1 cellular context compared by ENCODE assay signal in the genomic region with DNA sequence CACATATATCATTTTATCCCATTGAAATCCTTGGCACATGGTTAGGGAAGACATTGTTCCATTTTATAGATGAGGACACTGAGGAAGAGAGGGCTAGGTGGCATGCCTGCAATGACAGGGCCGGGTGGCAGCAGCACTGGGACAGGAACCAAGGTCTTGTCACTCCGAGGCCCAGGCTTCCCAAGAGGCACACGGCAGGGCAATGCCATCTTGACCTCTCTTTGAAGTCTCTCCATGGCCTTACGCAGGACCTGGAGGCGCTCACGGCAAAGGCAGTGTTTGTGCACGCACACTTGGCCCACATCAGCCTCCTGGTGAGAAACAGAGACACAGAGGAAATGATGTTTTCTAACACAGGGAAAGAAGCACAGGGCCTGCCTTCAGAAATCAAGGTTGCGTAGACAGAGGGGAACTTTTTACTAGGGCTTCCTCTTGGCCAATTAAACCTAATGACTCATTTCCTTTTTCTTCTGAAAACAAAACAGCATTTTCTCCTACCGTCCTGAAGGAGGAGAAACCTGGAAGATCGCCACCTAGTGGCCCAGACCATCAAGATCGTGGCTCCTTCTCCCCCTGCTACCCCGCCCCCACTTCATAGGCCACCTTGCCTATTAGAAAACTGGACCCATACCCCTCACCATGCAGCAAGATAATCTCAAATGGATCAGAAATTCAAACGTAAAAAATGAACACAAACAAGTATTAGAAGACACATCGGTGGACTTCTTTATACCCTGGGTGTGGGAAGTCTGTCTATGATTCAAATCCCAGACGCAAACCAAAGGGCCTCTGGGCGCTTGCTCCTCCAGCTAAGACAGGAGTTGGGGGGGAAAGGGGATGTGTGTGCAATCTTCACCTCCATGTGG.
TF ChIP-seq lines count a peak whose summit lies in the region.

No MANE protein-coding gene starts in this region.

TF ChIP-seq in HEK293, 187 proteins besides CTCF, POLR2A, EP300 and RAD21 (continued from another document and continues in another):
- TF ChIP-seq ZSCAN4 (tag by site-specific recombination; IDR thresholded peaks at IDR 0.05) (no peak), ZNF221 (tag by site-specific recombination; IDR thresholded peaks at IDR 0.05; ENCODE audit: borderline replicate concordance) (no peak), ZNF560 (tag by site-specific recombination; IDR thresholded peaks at IDR 0.05; ENCODE audit: borderline replicate concordance) (no peak), ZNF114 (tag by site-specific recombination; IDR thresholded peaks at IDR 0.05) (no peak), ZNF555 (tag by site-specific recombination; conservative IDR thresholded peaks at IDR 0.05) (no peak), ZNF366 (tag by site-specific recombination; conservative IDR thresholded peaks at IDR 0.05) (peak; percentile 87), ZNF624 (tag by site-specific recombination; IDR thresholded peaks at IDR 0.05) (no peak), TRIM28 (IDR thresholded peaks at IDR 0.05; ENCODE audit: borderline replicate concordance, low read length) (peak; percentile 90), HOXC10 (CRISPR knock-in tag; IDR thresholded peaks at IDR 0.05) (no peak), PRDM1 (tag by site-specific recombination; IDR thresholded peaks at IDR 0.05) (peak; percentile 85), ZNF350 (tag by site-specific recombination; IDR thresholded peaks at IDR 0.05) (no peak), ZNF629 (tag by site-specific recombination; IDR thresholded peaks at IDR 0.05) (peak; percentile 63), ZNF26 (tag by site-specific recombination; IDR thresholded peaks at IDR 0.05) (no peak), KLF9 (tag by site-specific recombination; IDR thresholded peaks at IDR 0.05; ENCODE audit: low read depth) (peak; percentile 42; the same call in 1 of the 2 replicates), ZNF398 (tag by site-specific recombination; IDR thresholded peaks at IDR 0.05) (no peak), ZNF280C (tag by site-specific recombination; IDR thresholded peaks at IDR 0.05) (no peak), ZNF639 (tag by site-specific recombination; IDR thresholded peaks at IDR 0.05) (no peak), ZNF394 (tag by site-specific recombination; IDR thresholded peaks at IDR 0.05; ENCODE audit: borderline replicate concordance) (0 out of 2 replicates have a peak, but pooled peaks have one; percentile 30), ZNF335 (tag by site-specific recombination; conservative IDR thresholded peaks at IDR 0.05) (peak; percentile 39; the same call in 1 of the 2 replicates), ZNF175 (tag by site-specific recombination; IDR thresholded peaks at IDR 0.05) (no peak), ZNF768 (tag by site-specific recombination; IDR thresholded peaks at IDR 0.05) (no peak), ZBTB48 (tag by site-specific recombination; IDR thresholded peaks at IDR 0.05) (no peak), AEBP2 (tag by site-specific recombination; IDR thresholded peaks at IDR 0.05; ENCODE audit: borderline replicate concordance) (no peak), ZNF354C (tag by site-specific recombination; IDR thresholded peaks at IDR 0.05; ENCODE audit: borderline replicate concordance, low read depth) (no peak), ZNF571 (tag by site-specific recombination; IDR thresholded peaks at IDR 0.05) (no peak), ZNF184 (tag by site-specific recombination; IDR thresholded peaks at IDR 0.05) (0 out of 2 replicates have a peak, but pooled peaks have one; percentile 40), ZNF146 (tag by site-specific recombination; IDR thresholded peaks at IDR 0.05) (no peak), ZNF660 (tag by site-specific recombination; IDR thresholded peaks at IDR 0.05) (0 out of 2 replicates have a peak, but pooled peaks have one; percentile 50)
- TF ChIP-seq, protein P1, sequence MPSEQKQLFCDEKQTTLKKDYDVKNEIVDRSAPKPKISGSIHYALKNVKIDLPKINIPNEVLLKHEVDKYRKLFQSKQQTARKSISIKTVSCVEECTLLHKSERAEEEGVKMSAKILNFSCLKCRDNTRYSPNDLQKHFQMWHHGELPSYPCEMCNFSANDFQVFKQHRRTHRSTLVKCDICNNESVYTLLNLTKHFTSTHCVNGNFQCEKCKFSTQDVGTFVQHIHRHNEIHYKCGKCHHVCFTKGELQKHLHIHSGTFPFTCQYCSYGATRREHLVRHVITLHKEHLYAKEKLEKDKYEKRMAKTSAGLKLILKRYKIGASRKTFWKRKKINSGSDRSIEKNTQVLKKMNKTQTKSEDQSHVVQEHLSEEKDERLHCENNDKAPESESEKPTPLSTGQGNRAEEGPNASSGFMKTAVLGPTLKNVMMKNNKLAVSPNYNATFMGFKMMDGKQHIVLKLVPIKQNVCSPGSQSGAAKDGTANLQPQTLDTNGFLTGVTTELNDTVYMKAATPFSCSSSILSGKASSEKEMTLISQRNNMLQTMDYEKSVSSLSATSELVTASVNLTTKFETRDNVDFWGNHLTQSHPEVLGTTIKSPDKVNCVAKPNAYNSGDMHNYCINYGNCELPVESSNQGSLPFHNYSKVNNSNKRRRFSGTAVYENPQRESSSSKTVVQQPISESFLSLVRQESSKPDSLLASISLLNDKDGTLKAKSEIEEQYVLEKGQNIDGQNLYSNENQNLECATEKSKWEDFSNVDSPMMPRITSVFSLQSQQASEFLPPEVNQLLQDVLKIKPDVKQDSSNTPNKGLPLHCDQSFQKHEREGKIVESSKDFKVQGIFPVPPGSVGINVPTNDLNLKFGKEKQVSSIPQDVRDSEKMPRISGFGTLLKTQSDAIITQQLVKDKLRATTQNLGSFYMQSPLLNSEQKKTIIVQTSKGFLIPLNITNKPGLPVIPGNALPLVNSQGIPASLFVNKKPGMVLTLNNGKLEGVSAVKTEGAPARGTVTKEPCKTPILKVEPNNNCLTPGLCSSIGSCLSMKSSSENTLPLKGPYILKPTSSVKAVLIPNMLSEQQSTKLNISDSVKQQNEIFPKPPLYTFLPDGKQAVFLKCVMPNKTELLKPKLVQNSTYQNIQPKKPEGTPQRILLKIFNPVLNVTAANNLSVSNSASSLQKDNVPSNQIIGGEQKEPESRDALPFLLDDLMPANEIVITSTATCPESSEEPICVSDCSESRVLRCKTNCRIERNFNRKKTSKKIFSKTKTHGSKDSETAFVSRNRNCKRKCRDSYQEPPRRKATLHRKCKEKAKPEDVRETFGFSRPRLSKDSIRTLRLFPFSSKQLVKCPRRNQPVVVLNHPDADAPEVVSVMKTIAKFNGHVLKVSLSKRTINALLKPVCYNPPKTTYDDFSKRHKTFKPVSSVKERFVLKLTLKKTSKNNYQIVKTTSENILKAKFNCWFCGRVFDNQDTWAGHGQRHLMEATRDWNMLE (tag by site-specific recombination; conservative IDR thresholded peaks at IDR 0.05; ENCODE audit: low read depth), result peak; percentile 72
- TF ChIP-seq, protein P2, sequence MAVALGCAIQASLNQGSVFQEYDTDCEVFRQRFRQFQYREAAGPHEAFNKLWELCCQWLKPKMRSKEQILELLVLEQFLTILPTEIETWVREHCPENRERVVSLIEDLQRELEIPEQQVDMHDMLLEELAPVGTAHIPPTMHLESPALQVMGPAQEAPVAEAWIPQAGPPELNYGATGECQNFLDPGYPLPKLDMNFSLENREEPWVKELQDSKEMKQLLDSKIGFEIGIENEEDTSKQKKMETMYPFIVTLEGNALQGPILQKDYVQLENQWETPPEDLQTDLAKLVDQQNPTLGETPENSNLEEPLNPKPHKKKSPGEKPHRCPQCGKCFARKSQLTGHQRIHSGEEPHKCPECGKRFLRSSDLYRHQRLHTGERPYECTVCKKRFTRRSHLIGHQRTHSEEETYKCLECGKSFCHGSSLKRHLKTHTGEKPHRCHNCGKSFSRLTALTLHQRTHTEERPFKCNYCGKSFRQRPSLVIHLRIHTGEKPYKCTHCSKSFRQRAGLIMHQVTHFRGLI (tag by site-specific recombination; IDR thresholded peaks at IDR 0.05), result no peak
- TF ChIP-seq, protein P3, sequence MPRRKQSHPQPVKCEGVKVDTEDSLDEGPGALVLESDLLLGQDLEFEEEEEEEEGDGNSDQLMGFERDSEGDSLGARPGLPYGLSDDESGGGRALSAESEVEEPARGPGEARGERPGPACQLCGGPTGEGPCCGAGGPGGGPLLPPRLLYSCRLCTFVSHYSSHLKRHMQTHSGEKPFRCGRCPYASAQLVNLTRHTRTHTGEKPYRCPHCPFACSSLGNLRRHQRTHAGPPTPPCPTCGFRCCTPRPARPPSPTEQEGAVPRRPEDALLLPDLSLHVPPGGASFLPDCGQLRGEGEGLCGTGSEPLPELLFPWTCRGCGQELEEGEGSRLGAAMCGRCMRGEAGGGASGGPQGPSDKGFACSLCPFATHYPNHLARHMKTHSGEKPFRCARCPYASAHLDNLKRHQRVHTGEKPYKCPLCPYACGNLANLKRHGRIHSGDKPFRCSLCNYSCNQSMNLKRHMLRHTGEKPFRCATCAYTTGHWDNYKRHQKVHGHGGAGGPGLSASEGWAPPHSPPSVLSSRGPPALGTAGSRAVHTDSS (tag by site-specific recombination; IDR thresholded peaks at IDR 0.05), result no peak
- TF ChIP-seq, protein P4, sequence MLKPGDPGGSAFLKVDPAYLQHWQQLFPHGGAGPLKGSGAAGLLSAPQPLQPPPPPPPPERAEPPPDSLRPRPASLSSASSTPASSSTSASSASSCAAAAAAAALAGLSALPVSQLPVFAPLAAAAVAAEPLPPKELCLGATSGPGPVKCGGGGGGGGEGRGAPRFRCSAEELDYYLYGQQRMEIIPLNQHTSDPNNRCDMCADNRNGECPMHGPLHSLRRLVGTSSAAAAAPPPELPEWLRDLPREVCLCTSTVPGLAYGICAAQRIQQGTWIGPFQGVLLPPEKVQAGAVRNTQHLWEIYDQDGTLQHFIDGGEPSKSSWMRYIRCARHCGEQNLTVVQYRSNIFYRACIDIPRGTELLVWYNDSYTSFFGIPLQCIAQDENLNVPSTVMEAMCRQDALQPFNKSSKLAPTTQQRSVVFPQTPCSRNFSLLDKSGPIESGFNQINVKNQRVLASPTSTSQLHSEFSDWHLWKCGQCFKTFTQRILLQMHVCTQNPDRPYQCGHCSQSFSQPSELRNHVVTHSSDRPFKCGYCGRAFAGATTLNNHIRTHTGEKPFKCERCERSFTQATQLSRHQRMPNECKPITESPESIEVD (tag by site-specific recombination; IDR thresholded peaks at IDR 0.05), result peak; percentile 64
